In genomic region chr9:127519301-127520166, GRCh38 we compare ENCODE assay signal across 8 cellular contexts.
DNase-seq lines count a peak whose midpoint lies in the region; ATAC-seq and TF ChIP-seq lines count a peak whose summit lies in the region.

No MANE protein-coding gene starts in this region.

- intact Hi-C loops in right cardiac atrium (cut with DNase I) = loop anchor here in 3 of 4 donors (5.0 kb wide), 1 partner anchor 48 kb away; a partner anchor contains a TSS

- peaks cover 38% of the 10 kb centered on the region for H3K36me3 Mint-ChIP-seq in progenitor cell of endocrine pancreas (ENCODE audit: insufficient read depth)

- peak; percentile 6 to 39 for ATAC-seq in right cardiac atrium
- no peak for ATAC-seq in HG03354 (IDR thresholded peaks at IDR 0.05; ENCODE audit: poor library complexity, severe bottlenecking, unreplicated experiment)
- no peak for ATAC-seq in HG03196 (IDR thresholded peaks at IDR 0.05; ENCODE audit: unreplicated experiment)

- TF ChIP-seq CTCF in AG09319 (IDR thresholded peaks at IDR 0.05; ENCODE audit: low read depth, low read length) (no peak), progenitor cell of endocrine pancreas (IDR thresholded peaks at IDR 0.05; ENCODE audit: unreplicated experiment) (no peak)

- H3K4me1 ChIP-seq in HUES48 (ENCODE audit: control insufficient read depth, insufficient read depth, low read length) (peaks cover 9% of the 10 kb centered on the region; the same call in 1 of the 2 replicates), right cardiac atrium (ENCODE audit: control insufficient read depth, insufficient read depth, low read length) (peaks cover 6% of the 10 kb centered on the region)

- H3K9me3 Mint-ChIP-seq in progenitor cell of endocrine pancreas (ENCODE audit: low read depth) = no peaks in the 10 kb centered on the region

- H3K4me1 Mint-ChIP-seq in progenitor cell of endocrine pancreas (ENCODE audit: low read depth) = no peaks in the 10 kb centered on the region

- H3K27ac ChIP-seq in HUES48 (ENCODE audit: low read depth, low read length) (peak overlapping the region; percentile 47), right cardiac atrium (ENCODE audit: low read length) (peak overlapping the region; percentile 11)

- H3K27ac Mint-ChIP-seq in progenitor cell of endocrine pancreas = no peak overlapping the region

- no peak overlapping the region for H3K4me3 Mint-ChIP-seq in progenitor cell of endocrine pancreas (ENCODE audit: low read depth)

- H3K9me3 ChIP-seq in HUES48 (ENCODE audit: control insufficient read depth, insufficient read depth, low read length) = peaks cover 13% of the 10 kb centered on the region
- peaks cover 2% of the 10 kb centered on the region for H3K9me3 ChIP-seq in right cardiac atrium (ENCODE audit: control insufficient read depth, low read length)

- H3K36me3 ChIP-seq in HUES48 (ENCODE audit: control insufficient read depth, insufficient read depth, low read length) = peaks cover 45% of the 10 kb centered on the region

- H3K27me3 ChIP-seq in HUES48 (ENCODE audit: control insufficient read depth, insufficient read depth, low read length) (no peaks in the 10 kb centered on the region), right cardiac atrium (ENCODE audit: control insufficient read depth, insufficient read depth) (no peaks in the 10 kb centered on the region)

- DNase-seq in AG09319 (ENCODE audit: extremely low read depth, low read depth) = peak; percentile 85
- DNase-seq in activated T-helper 9 cell treated with anti-CD3 and anti-CD28 coated beads, Interleukin-2, amount 50 U/mL, for 16 hours (ENCODE audit: low read depth) = peak; percentile 24
- peak in 2 of 3 donors; percentile 37 to 60 for DNase-seq in right cardiac atrium
- peak; percentile 5 to 16 for DNase-seq in stimulated activated CD8-positive, alpha-beta memory T cell treated with anti-CD3 and anti-CD28 coated beads, Interleukin-15, amount 100 ng/mL, for 4 hours (ENCODE audit: low read depth in 2 of 2)
- DNase-seq in progenitor cell of endocrine pancreas (ENCODE audit: low spot score, unreplicated experiment) = no peak

- H3K27me3 Mint-ChIP-seq in progenitor cell of endocrine pancreas = no peaks in the 10 kb centered on the region

- H3K4me3 ChIP-seq in HUES48 (ENCODE audit: low read depth, low read length) = no peak overlapping the region
- H3K4me3 ChIP-seq in right cardiac atrium (ENCODE audit: low read length) = no peak overlapping the region

- H3K9ac ChIP-seq in HUES48 (ENCODE audit: low read depth, low read length) = no peak overlapping the region

- WGBS in right cardiac atrium = 68% methylated on average over 22 of the region's 22 CpGs

Comparison
In these comparisons a context has a peak if more than half of its experiments do, and no peak if none do; other contexts are left out.
1. ATAC-seq: peak in right cardiac atrium (2 of 2); none in HG03354 (single experiment) and HG03196 (single experiment).